ENCODE assay signal across 30 cellular contexts in the genomic region with DNA sequence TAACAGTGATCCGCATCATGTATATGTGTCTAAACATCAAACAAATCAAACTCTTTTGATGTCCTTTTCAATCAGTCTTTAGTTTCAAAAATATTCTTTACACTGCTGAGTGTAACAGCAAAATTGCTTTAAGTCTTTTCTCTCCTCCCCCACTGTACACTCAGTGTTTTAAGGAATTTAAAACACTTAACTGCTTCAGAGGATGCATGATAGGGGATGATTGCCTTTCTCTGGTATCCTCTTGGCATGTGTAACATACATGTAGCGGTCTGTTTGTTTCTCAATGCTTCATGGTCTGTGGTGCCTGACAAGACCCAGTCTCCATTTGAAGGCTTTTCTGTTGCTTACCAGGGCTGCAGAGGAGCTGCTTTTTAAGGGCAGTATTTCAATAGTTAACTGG. TPM values are rescaled to one million over a fixed set of nuclear protein-coding genes. Genes with fewer than 3 reads are reported as not detected.
"Had no signal": no experiment of that assay in that cellular context is flagged by ENCODE, and none has a peak within 500 bp of the region (broad histone marks: within the 10 kb centered on the region; RNA-seq: fewer than 3 reads in every experiment).

No MANE protein-coding gene starts in this region.

- ATAC-seq: activated T-cell treated with anti-CD3 and anti-CD28 coated beads, Interleukin-2, amount 50 U/mL, for 72 hours; effector memory CD8-positive, alpha-beta T cell; gastroesophageal sphincter; naive thymus-derived CD8-positive, alpha-beta T cell; pancreas had no signal

- H3K4me2 ChIP-seq: smooth muscle cell had no signal

- H3K4me3 Mint-ChIP-seq: activated naive CD8-positive, alpha-beta T cell; activated T-cell treated with anti-CD3 and anti-CD28 coated beads, Interleukin-2, amount 50 U/mL, for 72 hours; effector memory CD8-positive, alpha-beta T cell; immature natural killer cell; memory B cell; naive thymus-derived CD8-positive, alpha-beta T cell; neural crest cell had no signal

- H3K27ac ChIP-seq: ascending aorta, brain microvascular endothelial cell, coronary artery, gastroesophageal sphincter, pancreas, prostate gland, sigmoid colon, suprapubic skin, tibial artery had no signal

- H3K4me3 ChIP-seq: ascending aorta, coronary artery, dorsolateral prefrontal cortex, gastroesophageal sphincter, pancreas, prostate gland, sigmoid colon, smooth muscle cell, suprapubic skin, tibial artery had no signal

- H3K27ac Mint-ChIP-seq: activated naive CD8-positive, alpha-beta T cell; activated T-cell treated with anti-CD3 and anti-CD28 coated beads, Interleukin-2, amount 50 U/mL, for 72 hours; effector memory CD8-positive, alpha-beta T cell; immature natural killer cell; memory B cell; naive thymus-derived CD8-positive, alpha-beta T cell had no signal

- H3K27me3 Mint-ChIP-seq: activated naive CD8-positive, alpha-beta T cell; effector memory CD8-positive, alpha-beta T cell; memory B cell had no signal

- H3K36me3 Mint-ChIP-seq: activated naive CD8-positive, alpha-beta T cell; immature natural killer cell; memory B cell; naive thymus-derived CD8-positive, alpha-beta T cell had no signal

- DNase-seq: activated CD4-positive, alpha-beta T cell treated with anti-CD3 and anti-CD28 coated beads for 4 hours; activated CD4-positive, alpha-beta T cell treated with anti-CD3 and anti-CD28 coated beads, Interleukin-2, amount 50 U/mL, for 4 hours; activated naive CD4-positive, alpha-beta T cell treated with Interleukin-2 at 50 U/mL for 16 hours; activated T-cell treated with anti-CD3 and anti-CD28 coated beads for 4 hours; activated T-cell treated with anti-CD3 and anti-CD28 coated beads, Interleukin-2, amount 50 U/mL, for 72 hours; brain microvascular endothelial cell; dorsolateral prefrontal cortex; effector memory CD8-positive, alpha-beta T cell; erythroblast; head of caudate nucleus; hypothalamus; immature natural killer cell; kidney glomerular epithelial cell; naive thymus-derived CD8-positive, alpha-beta T cell; nucleus accumbens; pancreas; sigmoid colon; stimulated activated CD4-positive, alpha-beta T cell treated with anti-CD3 and anti-CD28 coated beads, Interleukin-2, amount 100 ng/mL, for 24 hours; stimulated activated naive CD4-positive, alpha-beta T cell; tibial artery had no signal

- H3K4me1 ChIP-seq: pancreas had no signal

- H3K4me1 Mint-ChIP-seq: immature natural killer cell; memory B cell; naive thymus-derived CD8-positive, alpha-beta T cell; neural crest cell had no signal

- FAIRE-seq: pancreas had no signal

- H3K36me3 ChIP-seq: ascending aorta, brain microvascular endothelial cell, gastroesophageal sphincter, pancreas, prostate gland, sigmoid colon, suprapubic skin had no signal

- H3K9me3 ChIP-seq: gastroesophageal sphincter, pancreas, prostate gland, sigmoid colon, suprapubic skin had no signal

- H3K27me3 ChIP-seq: ascending aorta, brain microvascular endothelial cell, dorsolateral prefrontal cortex, gastroesophageal sphincter, pancreas, sigmoid colon, suprapubic skin, tibial artery had no signal

RNA-seq across cellular contexts. Expression of a gene that starts 41.6 kb away (rescaled TPM):
- total RNA-seq: activated T-cell treated with anti-CD3 and anti-CD28 coated beads, Interleukin-2, amount 50 U/mL, for 72 hours; naive thymus-derived CD8-positive, alpha-beta T cell; T-helper 1 cell treated with Interleukin-12 subunit alpha and Interleukin-12 subunit beta and Interleukin-4 antibody, amounts not matched to agents 30 ng/mL and 1 ng/mL, for 36 hours had no signal
- polyA plus RNA-seq: immature natural killer cell; naive thymus-derived CD8-positive, alpha-beta T cell had no signal
